Comparison of ENCODE assay signal across 17 cellular contexts in genomic region chr9:115032300-115032699, GRCh38.
DNase-seq lines count a peak whose midpoint lies in the region; ATAC-seq, FAIRE-seq and TF ChIP-seq lines count a peak whose summit lies in the region.
"Had no signal": no experiment of that assay in that cellular context is flagged by ENCODE, and none has a peak within 500 bp of the region (broad histone marks: within the 10 kb centered on the region; RNA-seq: fewer than 3 reads in every experiment).

No MANE protein-coding gene starts in this region.

- no peak overlapping the region for H2AK5ac ChIP-seq in IMR-90 (ENCODE audit: low read depth, low read length)

- BruUV-seq in IMR-90 (replicated peaks; lab: Mats Ljungman, UMichigan): no TSS peak

- no peaks in the 10 kb centered on the region for H4K20me1 ChIP-seq in IMR-90 (ENCODE audit: insufficient read depth, low read length)

- no peak overlapping the region for H3K4me2 ChIP-seq in IMR-90 (ENCODE audit: low read depth, low read length)

- H2BK5ac ChIP-seq in IMR-90 (ENCODE audit: low read depth, low read length, poor library complexity, severe bottlenecking): no peak overlapping the region

- H3K4me3 Mint-ChIP-seq in chondrocyte (ENCODE audit: unreplicated experiment): no peak overlapping the region
- H3K4me3 Mint-ChIP-seq: CD14-positive monocyte; CD8-positive, alpha-beta T cell; HFFc6; IgD-negative memory B cell had no signal

- H3K9me3 Mint-ChIP-seq in chondrocyte (ENCODE audit: low read depth): no peaks in the 10 kb centered on the region
- H3K9me3 Mint-ChIP-seq: CD8-positive, alpha-beta T cell; HFFc6; IgD-negative memory B cell had no signal

- in situ Hi-C loops in IMR-90 (cut with MboI; ENCODE audit: low sequenced_read_pairs): no loop called here
- in situ Hi-C loops in transverse colon (cut with MboI; ENCODE audit: low pct_ligation_motif_present in 1 of 4, low pct_unique_long_range_greater_than_20kb in 1 of 4, low sequenced_read_pairs in 3 of 4): no loop called here

- 0 out of 4 replicates have a peak, but pooled peaks cover 0 to 6% of the 10 kb centered on the region in 2 experiments for H3K79me1 ChIP-seq in IMR-90 (ENCODE audit: low read depth in 1 of 2, low read length in 2 of 2)

- H3K18ac ChIP-seq in IMR-90 (ENCODE audit: low read depth, low read length): peak overlapping the region; percentile 6; the same call in 1 of the 2 replicates

- 0 out of 2 replicates have a peak overlapping the region, but pooled peaks have one; percentile 16 for H3K14ac ChIP-seq in IMR-90 (replicated peaks; ENCODE audit: low read depth, low read length)

- no peak for TF ChIP-seq POLR2A in IMR-90 (IDR thresholded peaks at IDR 0.05; ENCODE audit: low read depth, low read length)
- TF ChIP-seq POLR2A in transverse colon (IDR thresholded peaks at IDR 0.05): no peak
- no peak for TF ChIP-seq POLR2A in tibial nerve (IDR thresholded peaks at IDR 0.05)

- no peak overlapping the region for H4K8ac ChIP-seq in IMR-90 (ENCODE audit: low read depth in 2 of 2, low read length in 2 of 2)

- no peak overlapping the region for H3K27ac ChIP-seq in IMR-90 (ENCODE audit: insufficient read depth, low read length)
- peak overlapping the region; percentile 42 for H3K27ac ChIP-seq in rectal smooth muscle tissue (ENCODE audit: low read depth, low read length)
- H3K27ac ChIP-seq in transverse colon: peak overlapping the region in 3 of 4 donors; percentile 24 to 84 (median 32)
- no peak overlapping the region for H3K27ac ChIP-seq in tibial nerve
- H3K27ac ChIP-seq: 22Rv1 had no signal

- peaks cover 9% of the 10 kb centered on the region for H3K36me3 Mint-ChIP-seq in chondrocyte (ENCODE audit: low read depth)
- H3K36me3 Mint-ChIP-seq: CD14-positive monocyte; CD8-positive, alpha-beta T cell; IgD-negative memory B cell had no signal

- H3K4ac ChIP-seq in IMR-90 (ENCODE audit: low read depth, low read length): no peak overlapping the region

- TF ChIP-seq CTCF in IMR-90 (conservative IDR thresholded peaks at IDR 0.05; ENCODE audit: low read depth, low read length) (no peak), transverse colon (IDR thresholded peaks at IDR 0.05) (no peak), chondrocyte (IDR thresholded peaks at IDR 0.05) (no peak), D721Med (IDR thresholded peaks at IDR 0.05; ENCODE audit: insufficient read depth, missing control alignments) (no peak), tibial nerve (IDR thresholded peaks at IDR 0.05) (no peak)

- intact Hi-C loops in IMR-90 (cut with micrococcal nuclease) (loop anchor here (5.0 kb wide), 1 partner anchor 490 kb away; no protein-coding TSS in a partner anchor), transverse colon (cut with DNase I; ENCODE audit: low total_unique reads) (loop anchor here (5.0 to 10.0 kb wide), 2 partner anchors 103 to 635 kb away; no protein-coding TSS in a partner anchor)

- H3K9me3 ChIP-seq in IMR-90 (ENCODE audit: control insufficient read depth, insufficient read depth, low read length) (no peaks in the 10 kb centered on the region), transverse colon (no peaks in the 10 kb centered on the region), tibial nerve (no peaks in the 10 kb centered on the region)

- CTCF ChIA-PET in IMR-90 (lab: Yijun Ruan, JAX): no interaction called here

- dilution Hi-C loops in IMR-90 (cut with HindIII; ENCODE audit: low sequenced_read_pairs, unreplicated experiment): no loop called here

- H3K4me1 Mint-ChIP-seq in chondrocyte (ENCODE audit: low read depth): peaks cover 50% of the 10 kb centered on the region

- TF ChIP-seq EP300 in transverse colon (IDR thresholded peaks at IDR 0.05; ENCODE audit: low read depth): no peak
- no peak for TF ChIP-seq EP300 in tibial nerve (IDR thresholded peaks at IDR 0.05)

- no peak overlapping the region for H2BK15ac ChIP-seq in IMR-90 (ENCODE audit: low read depth, low read length)

- H3K36me3 ChIP-seq in IMR-90 (ENCODE audit: control insufficient read depth, insufficient read depth, low read length) (peaks cover 63% of the 10 kb centered on the region), rectal smooth muscle tissue (ENCODE audit: control insufficient read depth, insufficient read depth, low read length) (peaks cover 8% of the 10 kb centered on the region), transverse colon (no peaks in the 10 kb centered on the region), tibial nerve (peaks cover 0 to 6% (median 0%) of the 10 kb centered on the region in 3 donors)

- H2BK20ac ChIP-seq in IMR-90 (ENCODE audit: low read depth, low read length): peak overlapping the region; percentile 31; the same call in 1 of the 2 replicates

- no peaks in the 10 kb centered on the region for H3K27me3 Mint-ChIP-seq in chondrocyte (ENCODE audit: low read depth)

- no peak overlapping the region for H3K9ac ChIP-seq in IMR-90 (ENCODE audit: low read depth, low read length)
- H3K9ac ChIP-seq in rectal smooth muscle tissue (ENCODE audit: low read length): no peak overlapping the region

- no peaks in the 10 kb centered on the region for H3K27me3 ChIP-seq in IMR-90 (ENCODE audit: control insufficient read depth, insufficient read depth, low read length)
- H3K27me3 ChIP-seq in rectal smooth muscle tissue (ENCODE audit: control insufficient read depth, insufficient read depth, low read length): no peaks in the 10 kb centered on the region
- no peaks in the 10 kb centered on the region for H3K27me3 ChIP-seq in transverse colon
- no peaks in the 10 kb centered on the region for H3K27me3 ChIP-seq in tibial nerve

- H3K4me1 ChIP-seq in IMR-90 (ENCODE audit: control insufficient read depth, insufficient read depth, low read length) (peaks cover 14% of the 10 kb centered on the region), rectal smooth muscle tissue (ENCODE audit: control insufficient read depth, insufficient read depth, low read length) (peaks cover 23% of the 10 kb centered on the region), transverse colon (peaks cover 0 to 20% (median 14%) of the 10 kb centered on the region in 4 donors), tibial nerve (peaks cover 0 to 40% (median 11%) of the 10 kb centered on the region in 4 donors)

- H3K27ac Mint-ChIP-seq in chondrocyte (ENCODE audit: unreplicated experiment): no peak overlapping the region
- H3K27ac Mint-ChIP-seq: CD8-positive, alpha-beta T cell; HFFc6; IgD-negative memory B cell had no signal

- DNase-seq in NCI-H82 (lab: John Stamatoyannopoulos, UW) (peak; percentile 34), NCI-H82 treated with DMSO at 0.1 percent for 48 hours (lab: John Stamatoyannopoulos, UW; ENCODE audit: unreplicated experiment) (no peak), IMR-90 (no peak), transverse colon (no peak), chondrocyte (ENCODE audit: low spot score) (no peak), D721Med (ENCODE audit: insufficient read length, low spot score) (no peak), tibial nerve (ENCODE audit: low spot score in 2 of 2) (no peak)
- DNase-seq: CD8-positive, alpha-beta T cell; COR-L47; DMS53; GF-D8; HCEC 1CT; HFFc6 had no signal

- no CpG with 5 or more reads among the region's 1 CpG for WGBS in IMR-90 (ENCODE audit: extremely low coverage in 2 of 2, insufficient read length in 1 of 2), 2 experiments
- 65 to 88% methylated on average over 1 of the region's 1 CpG for WGBS in transverse colon (ENCODE audit: low coverage in 1 of 2), 2 donors
- 84 to 96% methylated on average over 1 of the region's 1 CpG for WGBS in tibial nerve, 2 donors

- no peak overlapping the region for H4K5ac ChIP-seq in IMR-90 (ENCODE audit: low read depth, low read length)

- H4K91ac ChIP-seq in IMR-90 (ENCODE audit: insufficient read depth, low read depth, low read length): no peak overlapping the region

- no peak overlapping the region for H2AFZ ChIP-seq in IMR-90 (replicated peaks; ENCODE audit: low read length, poor library complexity)

- H2BK120ac ChIP-seq in IMR-90 (ENCODE audit: low read depth, low read length): no peak overlapping the region; the same call in 1 of the 2 replicates

- H3K9me1 ChIP-seq in IMR-90 (ENCODE audit: insufficient read depth, low read length): peaks cover 14% of the 10 kb centered on the region

- no peak overlapping the region for H2AK9ac ChIP-seq in IMR-90 (replicated peaks; ENCODE audit: low read depth, low read length, poor library complexity)

- ATAC-seq in IMR-90 (ENCODE audit: low read depth): no peak
- ATAC-seq: CD8-positive, alpha-beta T cell had no signal

- POLR2A ChIA-PET in IMR-90 (lab: Charles Lee; ENCODE audit: unreplicated experiment): no interaction called here

- H3K4me3 ChIP-seq in IMR-90 (ENCODE audit: insufficient read depth, low read depth, low read length): no peak overlapping the region
- H3K4me3 ChIP-seq in rectal smooth muscle tissue (ENCODE audit: low read length): no peak overlapping the region
- no peak overlapping the region for H3K4me3 ChIP-seq in transverse colon
- no peak overlapping the region for H3K4me3 ChIP-seq in tibial nerve

- TF ChIP-seq RAD21 in IMR-90 (IDR thresholded peaks at IDR 0.05; ENCODE audit: low read length): no peak

- no peak overlapping the region for H3K23ac ChIP-seq in IMR-90 (ENCODE audit: low read depth, low read length)

- no peak for FAIRE-seq in D721Med (lab: Jason Lieb, UNC)

- no peak overlapping the region for H3K56ac ChIP-seq in IMR-90 (ENCODE audit: extremely low read depth, insufficient read depth, low read length)

TF ChIP-seq in IMR-90, 13 proteins besides CTCF, POLR2A, EP300 and RAD21:
- no peak for TF ChIP-seq USF2 (IDR thresholded peaks at IDR 0.05; ENCODE audit: low read depth, low read length)
- no peak for TF ChIP-seq MXI1 (IDR thresholded peaks at IDR 0.05; ENCODE audit: borderline replicate concordance, low read depth, low read length)
- no peak for TF ChIP-seq FOS (IDR thresholded peaks at IDR 0.05; ENCODE audit: low read depth, low read length)

Comparison
In these comparisons a context has a peak if more than half of its experiments do, and no peak if none do; other contexts are left out.
1. H3K27ac ChIP-seq: peak in rectal smooth muscle tissue (single experiment) and transverse colon (3 of 4); none in IMR-90 (single experiment) and tibial nerve (0 of 4).